Comparison of ENCODE assay signal across 8 cellular contexts in genomic region chr9:23123048-23123632, GRCh38.
DNase-seq lines count a peak whose midpoint lies in the region; ATAC-seq and TF ChIP-seq lines count a peak whose summit lies in the region.

No MANE protein-coding gene starts in this region.

- in situ Hi-C loops in HAP-1 (cut with MboI; ENCODE audit: low sequenced_read_pairs) (no loop called here), gastrocnemius medialis (cut with MboI; ENCODE audit: low sequenced_read_pairs in 4 of 4) (no loop called here)

- H3K27ac Mint-ChIP-seq in activated naive CD4-positive, alpha-beta T cell treated with anti-CD3 and anti-CD28 coated beads, Interleukin-2, amount 50 U/mL, for 72 hours: no peak overlapping the region

- no peaks in the 10 kb centered on the region for H3K36me3 Mint-ChIP-seq in activated naive CD4-positive, alpha-beta T cell treated with anti-CD3 and anti-CD28 coated beads, Interleukin-2, amount 50 U/mL, for 72 hours

- H3K9me3 ChIP-seq in HAP-1: no peaks in the 10 kb centered on the region
- no peaks in the 10 kb centered on the region for H3K9me3 ChIP-seq in SJCRH30 (replicated peaks)
- no peaks in the 10 kb centered on the region for H3K9me3 ChIP-seq in gastrocnemius medialis

- H3K27me3 ChIP-seq in HAP-1 (ENCODE audit: low read depth) (no peaks in the 10 kb centered on the region), SJCRH30 (no peaks in the 10 kb centered on the region), gastrocnemius medialis (no peaks in the 10 kb centered on the region)

- intact Hi-C loops in gastrocnemius medialis (cut with DNase I; ENCODE audit: low total_unique reads): no loop called here

- H3K4me1 ChIP-seq in HAP-1 (no peaks in the 10 kb centered on the region), SJCRH30 (no peaks in the 10 kb centered on the region), gastrocnemius medialis (no peaks in the 10 kb centered on the region)

- DNase-seq in AG20443 (ENCODE audit: low spot score): peak; percentile 30
- DNase-seq in HAP-1 (ENCODE audit: low spot score in 2 of 2): peak; percentile 46 to 65
- DNase-seq in SJCRH30: peak; percentile 21 to 59
- peak; percentile 34 for DNase-seq in glomerular visceral epithelial cell (ENCODE audit: extremely low spot score)
- DNase-seq in stromal cell of bone marrow (ENCODE audit: low read depth): peak; percentile 13
- DNase-seq in gastrocnemius medialis: no peak
- DNase-seq in NCI-H1048 (lab: John Stamatoyannopoulos, UW): no peak
- DNase-seq in activated naive CD4-positive, alpha-beta T cell treated with anti-CD3 and anti-CD28 coated beads, Interleukin-2, amount 50 U/mL, for 72 hours (ENCODE audit: low spot score in 2 of 2): no peak

- H3K9me3 Mint-ChIP-seq in activated naive CD4-positive, alpha-beta T cell treated with anti-CD3 and anti-CD28 coated beads, Interleukin-2, amount 50 U/mL, for 72 hours: peaks cover 3 to 7% of the 10 kb centered on the region in 2 donors

- H3K36me3 ChIP-seq in HAP-1 (replicated peaks) (no peaks in the 10 kb centered on the region), SJCRH30 (no peaks in the 10 kb centered on the region), gastrocnemius medialis (no peaks in the 10 kb centered on the region)

- no peak overlapping the region for H3K4me3 ChIP-seq in HAP-1
- H3K4me3 ChIP-seq in SJCRH30: no peak overlapping the region
- no peak overlapping the region for H3K4me3 ChIP-seq in gastrocnemius medialis

- no peak for TF ChIP-seq POLR2A in gastrocnemius medialis (IDR thresholded peaks at IDR 0.05)

- peak in 2 of 5 experiments; percentile 30 to 40 for TF ChIP-seq CTCF in gastrocnemius medialis (IDR thresholded peaks at IDR 0.05 in 4 of 5, conservative IDR thresholded peaks at IDR 0.05 in 1 of 5)

- no peak for ATAC-seq in gastrocnemius medialis
- no peak for ATAC-seq in activated naive CD4-positive, alpha-beta T cell treated with anti-CD3 and anti-CD28 coated beads, Interleukin-2, amount 50 U/mL, for 72 hours

- no peak overlapping the region for H3K27ac ChIP-seq in SJCRH30
- no peak overlapping the region for H3K27ac ChIP-seq in gastrocnemius medialis

Comparison
In these comparisons a context has a peak if more than half of its experiments do, and no peak if none do; other contexts are left out.
1. DNase-seq: peak in AG20443 (single experiment), HAP-1 (2 of 2), SJCRH30 (2 of 2), glomerular visceral epithelial cell (single experiment) and stromal cell of bone marrow (single experiment); none in gastrocnemius medialis (0 of 2), NCI-H1048 (single experiment) and activated naive CD4-positive, alpha-beta T cell treated with anti-CD3 and anti-CD28 coated beads, Interleukin-2, amount 50 U/mL, for 72 hours (0 of 2).